ENCODE assay signal across 8 cellular contexts in the genomic region with DNA sequence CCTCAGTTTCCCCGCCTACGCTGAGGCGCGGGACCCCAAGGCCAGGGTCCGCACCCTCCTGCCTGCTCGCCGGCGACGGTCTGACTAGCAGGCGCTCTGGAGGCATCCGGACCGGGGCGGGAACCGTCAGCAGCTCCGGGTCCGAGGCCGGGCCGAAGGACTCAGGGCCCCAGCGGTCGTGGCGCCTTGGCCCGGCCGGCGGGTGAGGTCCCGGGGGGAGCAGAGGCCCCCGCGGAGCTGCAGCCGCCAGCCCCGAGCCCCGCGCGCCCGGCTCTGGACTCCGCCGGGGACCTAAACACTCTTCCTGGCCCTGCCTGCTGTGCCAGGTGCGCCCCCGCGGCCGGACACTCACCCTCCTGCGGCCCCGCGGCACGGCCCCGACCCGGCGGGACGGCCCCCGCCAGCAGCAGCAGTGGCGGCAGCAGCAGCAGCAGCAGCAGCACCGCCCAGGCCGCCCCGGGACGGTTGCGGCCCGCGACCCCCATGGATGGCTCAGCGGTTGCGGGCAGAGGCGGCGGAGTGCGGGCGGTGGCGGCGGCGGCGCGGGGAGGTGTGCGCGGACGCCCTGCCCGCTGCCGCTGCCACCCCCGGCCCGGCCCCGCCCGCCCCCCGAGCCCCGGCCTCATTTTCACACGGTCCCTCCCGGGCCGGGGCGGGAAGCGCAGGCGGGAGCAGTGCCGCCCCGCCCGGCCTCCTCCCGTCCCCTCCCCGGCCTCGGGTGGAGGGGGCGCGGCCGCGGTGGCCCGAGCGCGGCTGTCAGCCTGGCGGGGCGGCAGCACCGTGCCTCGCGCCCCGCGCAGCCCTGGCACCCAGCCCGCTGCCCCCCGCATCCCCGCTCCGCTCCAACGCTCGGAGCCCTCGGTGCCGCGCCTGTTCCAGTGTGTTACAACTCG. TPM values are rescaled to one million over a fixed set of nuclear protein-coding genes. Genes with fewer than 3 reads are reported as not detected.
A peak's percentile ranks its signal among the peaks of the same experiment; 100 is the strongest.
DNase-seq lines count a peak whose midpoint lies in the region; ATAC-seq and TF ChIP-seq lines count a peak whose summit lies in the region.

TSS of gene SCUBE2 (minus strand) at position 556 of the 893 bp plus-strand sequence. CDS start at position 485, 71 bp downstream.

- H3K27me3 ChIP-seq in brain microvascular endothelial cell (replicated peaks) (no peaks in the 10 kb centered on the region), thoracic aorta (replicated peaks; ENCODE audit: insufficient read depth) (no peaks in the 10 kb centered on the region)

- ATAC-seq in left lobe of liver (peak; percentile 38), thoracic aorta (ENCODE audit: insufficient number of reproducible peaks, low FRiP score, low read depth) (no peak), GM19035 (IDR thresholded peaks at IDR 0.05; ENCODE audit: unreplicated experiment) (no peak)

- no peak within 1 kb of the TSS for H3K27ac ChIP-seq in brain microvascular endothelial cell
- no peak within 1 kb of the TSS for H3K27ac ChIP-seq in thoracic aorta

- H3K36me3 ChIP-seq in brain microvascular endothelial cell (replicated peaks) (no peaks in the 10 kb centered on the region), thoracic aorta (no peaks in the 10 kb centered on the region)

- H3K4me3 ChIP-seq in brain microvascular endothelial cell (ENCODE audit: low read depth, low read length) = peak within 1 kb of the TSS; percentile 50
- peak within 1 kb of the TSS; percentile 75 for H3K4me3 ChIP-seq in thoracic aorta

- in situ Hi-C loops in brain microvascular endothelial cell (cut with HindIII; ENCODE audit: low pct_ligation_motif_present, low sequenced_read_pairs) = no loop called here

- no peak for TF ChIP-seq CTCF in brain microvascular endothelial cell (IDR thresholded peaks at IDR 0.05; ENCODE audit: low read depth, low read length, missing control alignments)
- TF ChIP-seq CTCF in thoracic aorta (IDR thresholded peaks at IDR 0.05) = no peak

- peak; percentile 17 for DNase-seq in NCI-H345 (lab: John Stamatoyannopoulos, UW)
- DNase-seq in NCI-H345 treated with DMSO at 0.1 percent for 48 hours (lab: John Stamatoyannopoulos, UW; ENCODE audit: unreplicated experiment) = no peak
- no peak for DNase-seq in brain microvascular endothelial cell
- DNase-seq in left lobe of liver (ENCODE audit: low spot score) = no peak
- DNase-seq in thoracic aorta (ENCODE audit: low spot score) = no peak
- DNase-seq in NCI-H1417 treated with DMSO at 0.1 percent for 48 hours (lab: John Stamatoyannopoulos, UW) = no peak
- no peak for DNase-seq in H4 (ENCODE audit: low spot score)

- peaks cover 0 to 5% of the 10 kb centered on the region in 2 donors for H3K4me1 ChIP-seq in thoracic aorta (ENCODE audit: control insufficient read depth in 1 of 2, low read depth in 2 of 2)

- H3K9me3 ChIP-seq in thoracic aorta = no peaks in the 10 kb centered on the region

RNA-seq across cellular contexts. Expression of gene SCUBE2, which starts in this region (rescaled TPM):
- 0.65 TPM for total RNA-seq in left lobe of liver
- 1 to 10 TPM; 1.2 to 3.9 TPM for total RNA-seq in thoracic aorta
- 0.10 TPM in 1 of 2 replicates, not detected in the other for total RNA-seq in H4 (2014; rRNA removed; shearing (Covaris generic))

Comparison
In these comparisons a context has a peak if more than half of its experiments do, and no peak if none do; other contexts are left out.
1. Peak in ATAC-seq in left lobe of liver; RNA of the gene not detected or under 1 TPM.